17 cellular contexts compared by ENCODE assay signal in the genomic region with DNA sequence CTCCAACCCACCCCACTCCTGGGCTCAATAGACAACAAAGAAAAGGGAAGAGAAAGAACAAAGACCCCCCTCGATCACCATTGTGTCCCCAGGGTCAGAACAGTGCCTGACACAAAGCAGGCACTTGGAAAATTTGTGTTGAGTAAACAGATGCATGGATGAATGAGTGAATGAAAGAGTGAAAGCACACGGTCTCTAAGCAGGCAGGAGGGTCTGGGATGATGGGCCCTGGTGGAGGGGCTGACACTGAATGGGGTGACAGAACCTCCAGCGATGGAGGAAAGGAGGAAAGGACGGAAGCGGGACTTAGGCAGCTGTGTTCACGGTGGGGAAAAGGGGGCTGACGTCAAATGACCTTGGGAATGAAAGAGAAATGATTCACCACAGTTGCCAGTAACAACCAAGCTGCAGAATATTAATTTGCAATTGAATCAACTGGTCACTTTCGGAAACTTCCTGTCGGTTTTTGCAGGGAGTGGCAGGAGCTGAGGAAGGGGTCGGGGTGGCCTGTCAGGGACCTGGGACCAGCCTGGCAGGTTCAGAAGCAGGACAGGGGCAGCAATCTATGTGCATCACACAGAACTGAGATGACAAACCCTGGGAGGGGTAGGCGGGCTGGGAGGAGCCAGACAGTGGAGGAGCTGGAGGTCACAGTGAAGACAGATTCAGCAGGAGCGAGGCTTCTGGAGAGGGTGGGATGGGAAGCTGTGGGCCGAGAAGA. TPM values are rescaled to one million over a fixed set of nuclear protein-coding genes. Genes with fewer than 3 reads are reported as not detected.
DNase-seq lines count a peak whose midpoint lies in the region; ATAC-seq, FAIRE-seq and TF ChIP-seq lines count a peak whose summit lies in the region.
"Had no signal": no experiment of that assay in that cellular context is flagged by ENCODE, and none has a peak within 500 bp of the region (broad histone marks: within the 10 kb centered on the region; RNA-seq: fewer than 3 reads in every experiment).

No MANE protein-coding gene starts in this region.

- H3K27ac Mint-ChIP-seq in endodermal cell (no peak overlapping the region), neural crest cell (ENCODE audit: unreplicated experiment) (peak overlapping the region; percentile 87)
- H3K27ac Mint-ChIP-seq in activated naive CD8-positive, alpha-beta T cell treated with anti-CD3 and anti-CD28 coated beads for 36 hours, result no peak overlapping the region
- H3K27ac Mint-ChIP-seq: activated B cell treated with CpG ODN at 0.5 μM for 24 hours; activated T-cell treated with anti-CD3 and anti-CD28 coated beads, Interleukin-2, amount 50 U/mL, for 24 hours had no signal

- H3K9me3 Mint-ChIP-seq in endodermal cell (peaks cover 8% of the 10 kb centered on the region), neural crest cell (no peaks in the 10 kb centered on the region)
- no peaks in the 10 kb centered on the region for H3K9me3 Mint-ChIP-seq in activated naive CD8-positive, alpha-beta T cell treated with anti-CD3 and anti-CD28 coated beads for 36 hours
- H3K9me3 Mint-ChIP-seq: activated B cell treated with CpG ODN at 0.5 μM for 24 hours; activated T-cell treated with anti-CD3 and anti-CD28 coated beads, Interleukin-2, amount 50 U/mL, for 24 hours had no signal

- ATAC-seq in GM21619 (IDR thresholded peaks at IDR 0.05; ENCODE audit: unreplicated experiment), result no peak

- H3K27me3 Mint-ChIP-seq in endodermal cell (ENCODE audit: insufficient read depth) (peaks cover 74% of the 10 kb centered on the region), neural crest cell (ENCODE audit: low read depth) (peaks cover 24% of the 10 kb centered on the region)
- peaks cover 3% of the 10 kb centered on the region for H3K27me3 Mint-ChIP-seq in activated naive CD8-positive, alpha-beta T cell treated with anti-CD3 and anti-CD28 coated beads for 36 hours

- peak; percentile 58 for DNase-seq in AG10803 (ENCODE audit: low read depth)
- peak; percentile 50 for DNase-seq in NCI-H2227 (lab: John Stamatoyannopoulos, UW; ENCODE audit: unreplicated experiment)
- DNase-seq in endodermal cell, result peak; percentile 81
- DNase-seq in neural crest cell (ENCODE audit: low read depth, low spot score), result peak; percentile 21
- no peak for DNase-seq in activated naive CD8-positive, alpha-beta T cell treated with anti-CD3 and anti-CD28 coated beads for 36 hours
- DNase-seq in D341Med (ENCODE audit: low spot score), result no peak
- DNase-seq in H54 (ENCODE audit: insufficient read length, low spot score), result no peak
- DNase-seq: activated B cell treated with CpG ODN at 0.5 μM for 24 hours; activated T-cell treated with anti-CD3 and anti-CD28 coated beads, Interleukin-2, amount 50 U/mL, for 24 hours; erythroblast; SIG-M5; upper lobe of left lung had no signal

- no peak overlapping the region for H3K4me3 Mint-ChIP-seq in endodermal cell
- peak overlapping the region; percentile 12 for H3K4me3 Mint-ChIP-seq in neural crest cell
- H3K4me3 Mint-ChIP-seq in activated naive CD8-positive, alpha-beta T cell treated with anti-CD3 and anti-CD28 coated beads for 36 hours, result no peak overlapping the region
- H3K4me3 Mint-ChIP-seq: activated B cell treated with CpG ODN at 0.5 μM for 24 hours; activated T-cell treated with anti-CD3 and anti-CD28 coated beads, Interleukin-2, amount 50 U/mL, for 24 hours had no signal

- H3K9ac ChIP-seq in endodermal cell (ENCODE audit: extremely low read depth, low read length, poor library complexity, severe bottlenecking), result no peak overlapping the region

- H3K27ac ChIP-seq in endodermal cell (ENCODE audit: low read depth, low read length), result no peak overlapping the region
- H3K27ac ChIP-seq: upper lobe of left lung had no signal

- no peak for FAIRE-seq in H54 (lab: Jason Lieb, UNC)
- FAIRE-seq: G401.6 had no signal

- no peaks in the 10 kb centered on the region for H3K9me3 ChIP-seq in endodermal cell (ENCODE audit: control insufficient read depth, low read length)
- H3K9me3 ChIP-seq: breast epithelium, upper lobe of left lung had no signal

- H3K4me3 ChIP-seq in AG10803 (ENCODE audit: low read length), result no peak overlapping the region
- no peak overlapping the region for H3K4me3 ChIP-seq in endodermal cell (ENCODE audit: low read length)
- H3K4me3 ChIP-seq: breast epithelium, upper lobe of left lung had no signal

- TF ChIP-seq CTCF in AG10803 (conservative IDR thresholded peaks at IDR 0.05; ENCODE audit: low read length) (no peak), endodermal cell (conservative IDR thresholded peaks at IDR 0.05) (no peak), neural crest cell (conservative IDR thresholded peaks at IDR 0.05) (no peak)

- WGBS in endodermal cell (ENCODE audit: insufficient coverage in 1 of 2, insufficient read length in 1 of 2), 2 experiments, result 42 to 54% methylated on average over 11 to 13 of the region's 13 CpGs

- H3K36me3 ChIP-seq in endodermal cell (ENCODE audit: control insufficient read depth, insufficient read depth, low read length), result no peaks in the 10 kb centered on the region
- H3K36me3 ChIP-seq: breast epithelium, upper lobe of left lung had no signal

- H3K4me1 Mint-ChIP-seq in endodermal cell (peaks cover 9% of the 10 kb centered on the region), neural crest cell (peaks cover 26% of the 10 kb centered on the region)
- H3K4me1 Mint-ChIP-seq in activated naive CD8-positive, alpha-beta T cell treated with anti-CD3 and anti-CD28 coated beads for 36 hours, result no peaks in the 10 kb centered on the region
- H3K4me1 Mint-ChIP-seq: activated B cell treated with CpG ODN at 0.5 μM for 24 hours had no signal

- H3K36me3 Mint-ChIP-seq in endodermal cell (ENCODE audit: low read depth) (no peaks in the 10 kb centered on the region), neural crest cell (ENCODE audit: low read depth) (no peaks in the 10 kb centered on the region)
- no peaks in the 10 kb centered on the region for H3K36me3 Mint-ChIP-seq in activated naive CD8-positive, alpha-beta T cell treated with anti-CD3 and anti-CD28 coated beads for 36 hours

- no peak for TF ChIP-seq POLR2A in H54 (IDR thresholded peaks at IDR 0.05; ENCODE audit: low read depth, low read length)

- no peaks in the 10 kb centered on the region for H3K4me1 ChIP-seq in endodermal cell (ENCODE audit: control insufficient read depth, insufficient read depth, low read length)
- H3K4me1 ChIP-seq: breast epithelium, upper lobe of left lung had no signal

- H3K27me3 ChIP-seq in endodermal cell (ENCODE audit: control insufficient read depth, insufficient read depth, low read length, poor library complexity, severe bottlenecking), result peaks cover under 1% of the 10 kb centered on the region
- H3K27me3 ChIP-seq: breast epithelium, upper lobe of left lung had no signal

RNA-seq across cellular contexts. Expression of a gene that starts 6.7 kb away (rescaled TPM):
- total RNA-seq in endodermal cell (not detected), neural crest cell (not detected in 2 replicates)
- polyA plus RNA-seq in endodermal cell (2013, experiment 1 of 2), result not detected
- polyA plus RNA-seq in endodermal cell (2013, experiment 2 of 2), result not detected
- not detected for total RNA-seq in activated naive CD8-positive, alpha-beta T cell treated with anti-CD3 and anti-CD28 coated beads for 36 hours
- total RNA-seq: activated B cell treated with CpG ODN at 0.5 μM for 24 hours, breast epithelium, skeletal muscle tissue, upper lobe of left lung had no signal
- polyA plus RNA-seq: BJ had no signal

RNA-seq across cellular contexts. Expression of a gene that starts 16.7 kb away (rescaled TPM):
- 100 to 1,000 TPM; 526 to 573 TPM for total RNA-seq in endodermal cell
- 718 TPM for polyA plus RNA-seq in endodermal cell (2013, experiment 1 of 2)
- 619 TPM for polyA plus RNA-seq in endodermal cell (2013, experiment 2 of 2)
- total RNA-seq in neural crest cell, result 617 and 620 TPM in 2 replicates
- total RNA-seq in activated naive CD8-positive, alpha-beta T cell treated with anti-CD3 and anti-CD28 coated beads for 36 hours, result 1,000 to 10,000 TPM; 1,196 to 1,277 TPM

RNA-seq across cellular contexts. Expression of a gene that starts 29.0 kb away (rescaled TPM):
- total RNA-seq in endodermal cell, result 1 to 10 TPM; 1.7 TPM
- 0.82 TPM for polyA plus RNA-seq in endodermal cell (2013, experiment 1 of 2)
- 0.66 TPM for polyA plus RNA-seq in endodermal cell (2013, experiment 2 of 2)
- 1.5 and 1.6 TPM in 2 replicates for total RNA-seq in neural crest cell
- under 1 TPM in 1 of 2 experiments, not detected in 1; 0.08 TPM for total RNA-seq in activated naive CD8-positive, alpha-beta T cell treated with anti-CD3 and anti-CD28 coated beads for 36 hours
- total RNA-seq: skeletal muscle tissue had no signal

Comparison
In these comparisons a context has a peak if more than half of its experiments do, and no peak if none do; other contexts are left out.
1. DNase-seq: peak in AG10803 (single experiment), NCI-H2227 (single experiment), endodermal cell (single experiment) and neural crest cell (single experiment); none in activated naive CD8-positive, alpha-beta T cell treated with anti-CD3 and anti-CD28 coated beads for 36 hours (single experiment), D341Med (single experiment) and H54 (single experiment).